Comparison of ENCODE assay signal across 13 cellular contexts in the genomic region with DNA sequence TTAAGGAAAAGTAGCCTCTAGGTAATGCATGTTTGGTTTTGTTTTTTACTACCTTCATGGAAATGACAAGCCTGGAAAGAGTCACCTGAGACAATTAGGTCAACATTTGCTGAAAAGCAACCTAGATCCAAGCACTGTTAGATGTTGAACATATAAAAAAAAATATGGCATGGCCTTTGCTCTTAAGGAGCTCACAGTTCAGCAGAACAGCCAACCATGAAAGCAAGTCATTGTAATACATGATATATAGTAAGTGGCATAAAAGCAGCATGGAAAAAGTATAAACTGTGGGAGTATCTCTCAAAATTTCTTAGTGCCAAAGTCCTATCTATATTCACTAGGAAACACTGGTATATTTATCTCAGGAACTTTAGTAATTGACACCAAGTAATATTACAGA. TPM values are rescaled to one million over a fixed set of nuclear protein-coding genes. Genes with fewer than 3 reads are reported as not detected.
DNase-seq lines count a peak whose midpoint lies in the region; ATAC-seq and TF ChIP-seq lines count a peak whose summit lies in the region.
"Had no signal": no experiment of that assay in that cellular context is flagged by ENCODE, and none has a peak within 500 bp of the region (broad histone marks: within the 10 kb centered on the region; RNA-seq: fewer than 3 reads in every experiment).

No MANE protein-coding gene starts in this region.

- H3K27ac Mint-ChIP-seq in MCF 10A (ENCODE audit: low read depth, unreplicated experiment) = no peak overlapping the region
- H3K27ac Mint-ChIP-seq: activated CD4-positive, alpha-beta T cell treated with anti-CD3 and anti-CD28 coated beads, Interleukin-2, amount 10 ng/mL, durations not matched to agents 7 days and 5 days; natural killer cell had no signal

- CTCF ChIA-PET in MCF 10A (lab: Yijun Ruan, JAX) = interaction anchor here (0.6 to 8.5 kb wide), 20 partner anchors 9 to 1779 kb away, joined by 3 to 117 read pairs (median 4); no protein-coding TSS in a partner anchor

- H3K9me3 ChIP-seq in breast epithelium (no peaks in the 10 kb centered on the region), body of pancreas (no peaks in the 10 kb centered on the region), mucosa of descending colon (no peaks in the 10 kb centered on the region), tibial artery (no peaks in the 10 kb centered on the region)

- in situ Hi-C loops in ACHN (cut with HindIII; ENCODE audit: low pct_ligation_motif_present, low pct_unique_long_range_greater_than_20kb, low sequenced_read_pairs) = no loop called here

- no peaks in the 10 kb centered on the region for H3K9me3 Mint-ChIP-seq in MCF 10A (ENCODE audit: unreplicated experiment)
- H3K9me3 Mint-ChIP-seq: activated CD4-positive, alpha-beta T cell treated with anti-CD3 and anti-CD28 coated beads, Interleukin-2, amount 10 ng/mL, durations not matched to agents 7 days and 5 days; natural killer cell had no signal

- no peaks in the 10 kb centered on the region for H3K27me3 Mint-ChIP-seq in MCF 10A (ENCODE audit: insufficient read depth, unreplicated experiment)
- H3K27me3 Mint-ChIP-seq: activated CD4-positive, alpha-beta T cell treated with anti-CD3 and anti-CD28 coated beads, Interleukin-2, amount 10 ng/mL, durations not matched to agents 7 days and 5 days had no signal

- intact Hi-C loops in breast epithelium (cut with DNase I; ENCODE audit: low total_unique reads) (no loop called here), MCF 10A (cut with micrococcal nuclease) (loop anchor here (5.0 kb wide), 1 partner anchor 169 kb away; no protein-coding TSS in a partner anchor), body of pancreas (cut with DNase I) (no loop called here), mucosa of descending colon (cut with DNase I, micrococcal nuclease) (no loop called here), tibial artery (cut with DNase I; ENCODE audit: low total_unique reads) (loop anchor here (5.0 kb wide), 1 partner anchor 164 kb away; no protein-coding TSS in a partner anchor)

- H3K36me3 Mint-ChIP-seq in MCF 10A (ENCODE audit: insufficient read depth, unreplicated experiment) = peaks cover 32% of the 10 kb centered on the region
- H3K36me3 Mint-ChIP-seq: natural killer cell had no signal

- H3K36me3 ChIP-seq in breast epithelium = no peaks in the 10 kb centered on the region
- no peaks in the 10 kb centered on the region for H3K36me3 ChIP-seq in body of pancreas (replicated peaks in 1 of 2; ENCODE audit: insufficient read depth in 1 of 2, low read depth in 2 of 2)
- no peaks in the 10 kb centered on the region for H3K36me3 ChIP-seq in mucosa of descending colon (ENCODE audit: low read depth)
- H3K36me3 ChIP-seq in tibial artery = peaks cover 0 to 11% (median 0%) of the 10 kb centered on the region in 3 donors

- ATAC-seq in body of pancreas = no peak
- peak; percentile 90 for ATAC-seq in mucosa of descending colon
- ATAC-seq: natural killer cell had no signal

- peaks cover 5% of the 10 kb centered on the region for H3K4me1 Mint-ChIP-seq in MCF 10A (ENCODE audit: insufficient read depth, unreplicated experiment)
- H3K4me1 Mint-ChIP-seq: activated CD4-positive, alpha-beta T cell treated with anti-CD3 and anti-CD28 coated beads, Interleukin-2, amount 10 ng/mL, durations not matched to agents 7 days and 5 days had no signal

- BruUV-seq in MCF 10A (replicated peaks; lab: Mats Ljungman, UMichigan) = no TSS peak

- H3K27me3 ChIP-seq in breast epithelium (no peaks in the 10 kb centered on the region), body of pancreas (no peaks in the 10 kb centered on the region), tibial artery (no peaks in the 10 kb centered on the region)

- H3K4me1 ChIP-seq in breast epithelium (peaks cover 0 to 5% of the 10 kb centered on the region in 2 donors), body of pancreas (peaks cover 20% of the 10 kb centered on the region), mucosa of descending colon (ENCODE audit: low read depth) (peaks cover 18% of the 10 kb centered on the region), tibial artery (peaks cover 0 to 44% (median 9%) of the 10 kb centered on the region in 4 donors)

- POLR2A ChIA-PET in MCF 10A (lab: Yijun Ruan, JAX) = interaction anchor here (0.5 to 1.1 kb wide), 3 partner anchors 23 to 202 kb away, joined by 3 to 4 read pairs (median 4); no protein-coding TSS in a partner anchor

- H3K27ac ChIP-seq in breast epithelium = peak overlapping the region; percentile 8 to 65
- H3K27ac ChIP-seq in body of pancreas = peak overlapping the region in 3 of 4 donors; percentile 33 to 58 (median 42)
- peak overlapping the region; percentile 73 to 79 for H3K27ac ChIP-seq in tibial artery
- no peak overlapping the region for H3K27ac ChIP-seq in substantia nigra (ENCODE audit: low read depth, low read length, poor library complexity, severe bottlenecking)

- DNase-seq in breast epithelium (ENCODE audit: low spot score in 2 of 2) (no peak), MCF 10A (ENCODE audit: unreplicated experiment) (no peak), body of pancreas (no peak), mucosa of descending colon (no peak), tibial artery (no peak), substantia nigra (lab: John Stamatoyannopoulos, UW) (no peak), ACHN (no peak), NCI-H146 (lab: John Stamatoyannopoulos, UW) (no peak)
- DNase-seq: activated CD4-positive, alpha-beta T cell treated with anti-CD3 and anti-CD28 coated beads, Interleukin-2, amount 10 ng/mL, durations not matched to agents 7 days and 5 days; activated gamma-delta T cell treated with Interleukin-2 at 50 U/mL for 16 hours; DMS 273 treated with DMSO at 0.1 percent for 48 hours; natural killer cell; stimulated activated CD4-positive, alpha-beta T cell treated with anti-CD3 and anti-CD28 coated beads, Interleukin-12 subunit alpha, Interleukin-12 subunit beta, amount 100 ng/mL, for 4 hours had no signal

- no peak overlapping the region for H3K4me3 Mint-ChIP-seq in MCF 10A (ENCODE audit: unreplicated experiment)
- H3K4me3 Mint-ChIP-seq: activated CD4-positive, alpha-beta T cell treated with anti-CD3 and anti-CD28 coated beads, Interleukin-2, amount 10 ng/mL, durations not matched to agents 7 days and 5 days; natural killer cell had no signal

- TF ChIP-seq CTCF in breast epithelium (IDR thresholded peaks at IDR 0.05) = no peak
- no peak for TF ChIP-seq CTCF in MCF 10A (IDR thresholded peaks at IDR 0.05; ENCODE audit: unreplicated experiment)
- TF ChIP-seq CTCF in body of pancreas (IDR thresholded peaks at IDR 0.05) = no peak
- no peak for TF ChIP-seq CTCF in mucosa of descending colon (IDR thresholded peaks at IDR 0.05)
- TF ChIP-seq CTCF in tibial artery (IDR thresholded peaks at IDR 0.05) = no peak

- no peak for TF ChIP-seq POLR2A in breast epithelium (IDR thresholded peaks at IDR 0.05)
- no peak for TF ChIP-seq POLR2A in body of pancreas (IDR thresholded peaks at IDR 0.05)

- H3K4me3 ChIP-seq in breast epithelium (no peak overlapping the region), body of pancreas (no peak overlapping the region), mucosa of descending colon (no peak overlapping the region), tibial artery (no peak overlapping the region)

RNA-seq across cellular contexts. Expression of gene CFDP1, which starts 31.6 kb away (rescaled TPM):
- total RNA-seq in breast epithelium (10 to 100 TPM; 55.5 to 81.9 (median 80.9) TPM), MCF 10A (2022) (41.3 and 44.7 TPM in 2 replicates), body of pancreas (10 to 100 TPM; 34.0 to 65.3 TPM), mucosa of descending colon (100 to 1,000 TPM in 1 of 3 donors, 10 to 100 TPM in 2; 71.9 to 101 (median 72.0) TPM)

Comparison
In these comparisons a context has a peak if more than half of its experiments do, and no peak if none do; other contexts are left out.
1. intact Hi-C loops: an anchor here in MCF 10A (5.0 kb wide) and tibial artery (5.0 kb wide); none called in breast epithelium, body of pancreas and mucosa of descending colon.